ENCODE assay signal across 22 cellular contexts in the genomic region with DNA sequence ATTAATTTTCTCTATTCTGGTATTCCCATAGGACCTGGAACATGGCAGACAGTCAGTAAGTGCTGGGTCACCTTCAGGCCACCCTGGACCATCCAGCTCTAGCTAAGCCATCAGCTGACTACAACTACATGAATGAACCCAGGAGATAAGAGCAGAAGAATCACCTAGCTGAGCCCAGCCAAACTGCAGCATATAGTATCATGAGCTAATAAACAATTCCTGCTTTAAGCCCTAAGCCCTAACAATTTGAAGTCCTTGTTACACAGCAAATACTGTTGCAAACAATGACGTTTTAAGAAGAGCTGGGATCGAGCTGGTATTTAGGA. TPM values are rescaled to one million over a fixed set of nuclear protein-coding genes. Genes with fewer than 3 reads are reported as not detected.
A peak's percentile ranks its signal among the peaks of the same experiment; 100 is the strongest.
DNase-seq lines count a peak whose midpoint lies in the region; ATAC-seq, FAIRE-seq and TF ChIP-seq lines count a peak whose summit lies in the region.
"Had no signal": no experiment of that assay in that cellular context is flagged by ENCODE, and none has a peak within 500 bp of the region (broad histone marks: within the 10 kb centered on the region; RNA-seq: fewer than 3 reads in every experiment).

No MANE protein-coding gene starts in this region.

- no peak overlapping the region for H3K9ac ChIP-seq in kidney (ENCODE audit: low read length in 2 of 2)
- H3K9ac ChIP-seq: KMS-11 had no signal

- TF ChIP-seq CTCF in A549 (IDR thresholded peaks at IDR 0.05) = no peak
- no peak for TF ChIP-seq CTCF in Calu3 (IDR thresholded peaks at IDR 0.05; ENCODE audit: unreplicated experiment)
- no peak for TF ChIP-seq CTCF in testis (IDR thresholded peaks at IDR 0.05)
- no peak for TF ChIP-seq CTCF in OCI-LY7 (conservative IDR thresholded peaks at IDR 0.05; ENCODE audit: low read length)
- TF ChIP-seq CTCF in kidney (IDR thresholded peaks at IDR 0.05; ENCODE audit: borderline replicate concordance, extremely low read depth, insufficient read depth) = no peak

- no peaks in the 10 kb centered on the region for H4K20me1 ChIP-seq in OCI-LY7 (ENCODE audit: insufficient read depth, low read length)

- peak overlapping the region; percentile 60 for H3K4me2 ChIP-seq in A549
- H3K4me2 ChIP-seq in OCI-LY7 (ENCODE audit: low read length) = no peak overlapping the region
- H3K4me2 ChIP-seq: KMS-11 had no signal

- intact Hi-C loops in Calu3 (cut with micrococcal nuclease; ENCODE audit: unreplicated experiment) (no loop called here), testis (cut with DNase I; ENCODE audit: low total_unique reads) (no loop called here), OCI-LY7 (cut with micrococcal nuclease; ENCODE audit: unreplicated experiment) (no loop called here), kidney (cut with DNase I) (no loop called here)

- no peaks in the 10 kb centered on the region for H3K27me3 Mint-ChIP-seq in Calu3 (ENCODE audit: unreplicated experiment)
- no peaks in the 10 kb centered on the region for H3K27me3 Mint-ChIP-seq in activated CD4-positive, alpha-beta memory T cell treated with anti-CD3 and anti-CD28 coated beads, Interleukin-2, amount 10 ng/mL, durations not matched to agents 7 days and 5 days
- H3K27me3 Mint-ChIP-seq: T-helper 17 cell had no signal

- no peak for ATAC-seq in A549
- ATAC-seq: WTC11 had no signal

- H3K27ac ChIP-seq in A549 = peak overlapping the region; percentile 86 to 95
- H3K27ac ChIP-seq in epithelial cell of prostate = peak overlapping the region; percentile 90
- H3K27ac ChIP-seq in testis = no peak overlapping the region
- no peak overlapping the region for H3K27ac ChIP-seq in OCI-LY7 (ENCODE audit: low read depth, low read length, poor library complexity, severe bottlenecking)
- no peak overlapping the region for H3K27ac ChIP-seq in kidney (ENCODE audit: low read depth in 2 of 2, low read length in 2 of 2)
- H3K27ac ChIP-seq: KMS-11 had no signal

- WGBS in A549 (ENCODE audit: missing lambda C conversion rate) = 95% methylated on average over 2 of the region's 2 CpGs
- WGBS in testis, 2 donors = 92 to 94% methylated on average over 2 of the region's 2 CpGs

- CTCF ChIA-PET in A549 (lab: Yijun Ruan, JAX) = interaction anchor here (0.6 to 22.4 kb wide), 6 partner anchors 9 to 69 kb away, joined by 3 to 602 read pairs (median 4); a partner anchor contains a TSS
- CTCF ChIA-PET in Calu3 (lab: Charles Lee) = interaction anchor here (0.7 to 1.7 kb wide), 8 partner anchors 12 to 80 kb away, joined by 3 to 13 read pairs (median 6); a partner anchor contains a TSS
- CTCF ChIA-PET in activated CD4-positive, alpha-beta memory T cell treated with anti-CD3 and anti-CD28 coated beads, Interleukin-2, amount 10 ng/mL, durations not matched to agents 7 days and 5 days (lab: Charles Lee) = interaction anchor here (0.6 to 4.9 kb wide), 9 partner anchors 8 to 642 kb away, joined by 3 to 39 read pairs (median 4); a partner anchor contains a TSS
- CTCF ChIA-PET in OCI-LY7 (lab: Charles Lee; ENCODE audit: unreplicated experiment) = interaction anchor here (0.8 kb wide), 1 partner anchor 105 kb away, joined by 3 read pairs; no protein-coding TSS in a partner anchor

- H3K36me3 ChIP-seq in testis (ENCODE audit: low read depth, missing control alignments) = no peaks in the 10 kb centered on the region
- no peaks in the 10 kb centered on the region for H3K36me3 ChIP-seq in OCI-LY7 (ENCODE audit: insufficient read depth, low read length)
- no peaks in the 10 kb centered on the region for H3K36me3 ChIP-seq in kidney (ENCODE audit: control insufficient read depth in 1 of 2, insufficient read depth in 2 of 2, low read length in 2 of 2)
- H3K36me3 ChIP-seq: BE2C, lower lobe of right lung, pancreas, stomach, upper lobe of right lung had no signal

- DNase-seq in A549 (ENCODE audit: low read depth in 1 of 2, low spot score in 1 of 2) (no peak), Calu3 (no peak), epithelial cell of prostate (ENCODE audit: low read depth, low spot score) (no peak), testis (no peak), OCI-LY7 (ENCODE audit: low spot score) (no peak), kidney (no peak), amygdala (lab: John Stamatoyannopoulos, UW) (no peak)
- DNase-seq in activated CD4-positive, alpha-beta memory T cell treated with anti-CD3 and anti-CD28 coated beads, Interleukin-2, amount 10 ng/mL, durations not matched to agents 7 days and 5 days = no peak
- DNase-seq: BE2C, lower lobe of right lung, naive B cell, NCI-H1092 treated with DMSO at 0.1 percent for 48 hours, NCI-H2107, NCI-H510A treated with DMSO at 0.1 percent for 48 hours, Right ventricle myocardium superior, stomach, T-helper 17 cell, upper lobe of right lung had no signal

- peaks cover 12% of the 10 kb centered on the region; the same call in 2 of the 3 replicates for H3K9me3 ChIP-seq in A549
- no peaks in the 10 kb centered on the region for H3K9me3 ChIP-seq in testis
- peaks cover 4% of the 10 kb centered on the region; the same call in 1 of the 2 replicates for H3K9me3 ChIP-seq in OCI-LY7 (ENCODE audit: low read length)
- peaks cover 2 to 8% of the 10 kb centered on the region in 2 donors for H3K9me3 ChIP-seq in kidney (ENCODE audit: control insufficient read depth in 1 of 2, low read length in 2 of 2)
- H3K9me3 ChIP-seq: BE2C, pancreas, upper lobe of right lung had no signal

- H3K9me2 ChIP-seq in OCI-LY7 (ENCODE audit: insufficient read depth, low read length) = no peaks in the 10 kb centered on the region

- no peaks in the 10 kb centered on the region for H3K9me3 Mint-ChIP-seq in Calu3 (ENCODE audit: low read depth, unreplicated experiment)
- peaks cover 14% of the 10 kb centered on the region for H3K9me3 Mint-ChIP-seq in activated CD4-positive, alpha-beta memory T cell treated with anti-CD3 and anti-CD28 coated beads, Interleukin-2, amount 10 ng/mL, durations not matched to agents 7 days and 5 days

- POLR2A ChIA-PET in A549 (lab: Yijun Ruan, JAX) = interaction anchor here (0.8 to 2.0 kb wide), 4 partner anchors 10 to 104 kb away, joined by 4 to 8 read pairs (median 6); a partner anchor contains a TSS
- POLR2A ChIA-PET in activated CD4-positive, alpha-beta memory T cell treated with anti-CD3 and anti-CD28 coated beads, Interleukin-2, amount 10 ng/mL, durations not matched to agents 7 days and 5 days (lab: Charles Lee) = interaction anchor here (1.0 to 7.8 kb wide), 6 partner anchors 9 to 104 kb away, joined by 3 to 64 read pairs (median 6); a partner anchor contains a TSS
- POLR2A ChIA-PET in OCI-LY7 (lab: Charles Lee) = interaction anchor here (0.6 to 1.1 kb wide), 3 partner anchors 12 to 183 kb away, joined by 3 to 4 read pairs (median 3); a partner anchor contains a TSS

- no peak for TF ChIP-seq POLR2A in A549 (IDR thresholded peaks at IDR 0.05; ENCODE audit: low read length)
- TF ChIP-seq POLR2A in testis (IDR thresholded peaks at IDR 0.05) = no peak

- no peak for TF ChIP-seq EP300 in A549 (IDR thresholded peaks at IDR 0.05)

- FAIRE-seq in A549 (lab: Jason Lieb, UNC) (no peak), kidney (lab: Jason Lieb, UNC) (no peak)
- FAIRE-seq: pancreas had no signal

- H3K4me1 ChIP-seq in A549 (peaks cover 48% of the 10 kb centered on the region), testis (no peaks in the 10 kb centered on the region), OCI-LY7 (ENCODE audit: insufficient read depth, low read length, poor library complexity, severe bottlenecking) (no peaks in the 10 kb centered on the region), kidney (ENCODE audit: control insufficient read depth in 1 of 2, insufficient read depth in 1 of 2, low read depth in 1 of 2, low read length in 2 of 2) (peaks cover 0 to 6% of the 10 kb centered on the region in 2 donors)
- H3K4me1 ChIP-seq: BE2C had no signal

- BruUV-seq in Calu3 (replicated peaks; lab: Mats Ljungman, UMichigan) (no TSS peak), OCI-LY7 (replicated peaks; lab: Mats Ljungman, UMichigan) (no TSS peak)

- no peak overlapping the region for H3K4me3 Mint-ChIP-seq in Calu3 (ENCODE audit: low read depth, unreplicated experiment)
- H3K4me3 Mint-ChIP-seq in activated CD4-positive, alpha-beta memory T cell treated with anti-CD3 and anti-CD28 coated beads, Interleukin-2, amount 10 ng/mL, durations not matched to agents 7 days and 5 days = no peak overlapping the region
- H3K4me3 Mint-ChIP-seq: T-helper 17 cell, WTC11 had no signal

- H3K4me1 Mint-ChIP-seq in Calu3 (ENCODE audit: low read depth, unreplicated experiment) = peaks cover 81% of the 10 kb centered on the region
- H3K4me1 Mint-ChIP-seq in activated CD4-positive, alpha-beta memory T cell treated with anti-CD3 and anti-CD28 coated beads, Interleukin-2, amount 10 ng/mL, durations not matched to agents 7 days and 5 days = peaks cover 59% of the 10 kb centered on the region
- H3K4me1 Mint-ChIP-seq: naive B cell had no signal

- no peak overlapping the region for H2AFZ ChIP-seq in OCI-LY7 (ENCODE audit: low read length)

- no peak for TF ChIP-seq RAD21 in A549 (conservative IDR thresholded peaks at IDR 0.05 in 1 of 2, IDR thresholded peaks at IDR 0.05 in 1 of 2)

- H3K27ac Mint-ChIP-seq in Calu3 (ENCODE audit: unreplicated experiment) = peak overlapping the region; percentile 96
- H3K27ac Mint-ChIP-seq in activated CD4-positive, alpha-beta memory T cell treated with anti-CD3 and anti-CD28 coated beads, Interleukin-2, amount 10 ng/mL, durations not matched to agents 7 days and 5 days = peak overlapping the region; percentile 91
- H3K27ac Mint-ChIP-seq: naive B cell, T-helper 17 cell, WTC11 had no signal

- no peaks in the 10 kb centered on the region for H3K27me3 ChIP-seq in testis
- H3K27me3 ChIP-seq: BE2C, pancreas, upper lobe of right lung had no signal

- no peak overlapping the region for H3K4me3 ChIP-seq in A549
- no peak overlapping the region for H3K4me3 ChIP-seq in testis
- no peak overlapping the region for H3K4me3 ChIP-seq in OCI-LY7 (ENCODE audit: low read depth, low read length, poor library complexity, severe bottlenecking)
- no peak overlapping the region for H3K4me3 ChIP-seq in kidney (ENCODE audit: low read length in 2 of 2)
- H3K4me3 ChIP-seq: lower lobe of right lung, pancreas, skin epidermis, stomach, upper lobe of right lung had no signal

- no peaks in the 10 kb centered on the region for H3K79me2 ChIP-seq in OCI-LY7 (ENCODE audit: insufficient read depth, low read depth, low read length)

- peaks cover 7% of the 10 kb centered on the region for H3K36me3 Mint-ChIP-seq in Calu3 (ENCODE audit: insufficient read depth, unreplicated experiment)
- peaks cover 17% of the 10 kb centered on the region for H3K36me3 Mint-ChIP-seq in activated CD4-positive, alpha-beta memory T cell treated with anti-CD3 and anti-CD28 coated beads, Interleukin-2, amount 10 ng/mL, durations not matched to agents 7 days and 5 days (ENCODE audit: low read depth)

RNA-seq across cellular contexts. Expression of a gene that starts 14.2 kb away (rescaled TPM):
- polyA plus RNA-seq in A549 (2011; rRNA removed) (5.8 and 7.1 TPM in 2 replicates), A549 (2017; fragmentation: RNase III; extraction: RNeasy Plus Mini Kit Qiagen cat#74134 plus additional on column Dnase treatment) (23.7 to 33.5 TPM (median 32.2 TPM) in 3 replicates), testis (ENCODE audit: insufficient read depth, low read depth, low replicate concordance) (20.1 TPM), kidney (ENCODE audit: insufficient read depth, low read depth, low replicate concordance) (21.7 TPM)
- polyA plus RNA-seq in A549 (2012; cell fraction: cytosol; rRNA removed) = 33.9 and 64.1 TPM in 2 replicates
- 40.5 and 61.4 TPM in 2 replicates for polyA plus RNA-seq in A549 (2012; cell fraction: nucleus; rRNA removed)
- 4.2 and 9.2 TPM in 2 replicates for polyA minus RNA-seq in A549 (2011; rRNA and poly(A)+ RNA removed)
- total RNA-seq in Calu3 (2022) (81.2 and 85.2 TPM in 2 replicates), testis (100 to 1,000 TPM in 1 of 2 donors, 10 to 100 TPM in 1; 79.0 to 124 TPM), OCI-LY7 (2022) (not detected in 2 replicates), kidney (78.6 TPM)
- total RNA-seq in activated CD4-positive, alpha-beta memory T cell treated with anti-CD3 and anti-CD28 coated beads, Interleukin-2, amount 10 ng/mL, durations not matched to agents 7 days and 5 days = 1 to 10 TPM; 6.9 to 7.9 TPM
- total RNA-seq in OCI-LY7 (2014; rRNA removed; shearing (Covaris generic)) = 2.0 TPM in 1 of 2 replicates, not detected in the other

Comparison
In these comparisons a context has a peak if more than half of its experiments do, and no peak if none do; other contexts are left out.
1. H3K27ac ChIP-seq: peak in A549 (2 of 2) and epithelial cell of prostate (single experiment); none in testis (0 of 2), OCI-LY7 (single experiment) and kidney (0 of 2).